8 cellular contexts compared by ENCODE assay signal in genomic region chr1:39493043-39493810, GRCh38. TPM values are rescaled to one million over a fixed set of nuclear protein-coding genes. Genes with fewer than 3 reads are reported as not detected.
DNase-seq lines count a peak whose midpoint lies in the region; ATAC-seq, FAIRE-seq and TF ChIP-seq lines count a peak whose summit lies in the region.
"Not testable (repeated sequence)": the region's sequence is repeated elsewhere in the genome, so short reads cannot be mapped to it uniquely, and the experiment has no call there.
"Had no signal": no experiment of that assay in that cellular context is flagged by ENCODE, and none has a peak within 500 bp of the region (broad histone marks: within the 10 kb centered on the region; RNA-seq: fewer than 3 reads in every experiment).

No MANE protein-coding gene starts in this region.

- H3K27me3 ChIP-seq in endothelial cell of umbilical vein (ENCODE audit: control insufficient read depth in 2 of 2, insufficient read depth in 2 of 2, low read length in 2 of 2): peaks cover 7 to 12% of the 10 kb centered on the region in 2 experiments

- TF ChIP-seq CTCF in WTC11 (IDR thresholded peaks at IDR 0.05); endothelial cell of umbilical vein (IDR thresholded peaks at IDR 0.05; ENCODE audit: extremely low read depth in 1 of 2, insufficient read depth in 1 of 2, low read depth in 1 of 2, low read length in 2 of 2): not testable (repeated sequence)

- H3K4me3 Mint-ChIP-seq in WTC11: peak overlapping the region; percentile 57
- H3K4me3 Mint-ChIP-seq in activated T-cell treated with anti-CD3 and anti-CD28 coated beads, Interleukin-2, amount 50 U/mL, for 72 hours: peak overlapping the region; percentile 60 to 64
- peak overlapping the region; percentile 58 for H3K4me3 Mint-ChIP-seq in activated naive CD8-positive, alpha-beta T cell treated with anti-CD3 and anti-CD28 coated beads, Interleukin-2, amount 50 U/mL, for 24 hours
- peak overlapping the region; percentile 52 for H3K4me3 Mint-ChIP-seq in natural killer cell treated with Interleukin-12 subunit alpha and Interleukin-12 subunit beta and Interleukin-15 and Interleukin-18, amount 100 ng/mL, for 72 hours
- peak overlapping the region; percentile 53 for H3K4me3 Mint-ChIP-seq in stimulated activated effector memory CD8-positive, alpha-beta T cell treated with anti-CD3 and anti-CD28 coated beads, Interleukin-12 subunit alpha, Interleukin-12 subunit beta, amount 100 ng/mL, for 72 hours

- H2AFZ ChIP-seq in endothelial cell of umbilical vein (ENCODE audit: low read depth, low read length): not testable (repeated sequence)

- intact Hi-C loops in endothelial cell of umbilical vein (cut with micrococcal nuclease): loop anchor here (5.0 kb wide), 1 partner anchor 229 kb away; no protein-coding TSS in a partner anchor

- not testable (repeated sequence) for H3K9me3 Mint-ChIP-seq in WTC11; activated T-cell treated with anti-CD3 and anti-CD28 coated beads, Interleukin-2, amount 50 U/mL, for 72 hours; activated naive CD8-positive, alpha-beta T cell treated with anti-CD3 and anti-CD28 coated beads, Interleukin-2, amount 50 U/mL, for 24 hours; natural killer cell treated with Interleukin-12 subunit alpha and Interleukin-12 subunit beta and Interleukin-15 and Interleukin-18, amount 100 ng/mL, for 72 hours; stimulated activated effector memory CD8-positive, alpha-beta T cell treated with anti-CD3 and anti-CD28 coated beads, Interleukin-12 subunit alpha, Interleukin-12 subunit beta, amount 100 ng/mL, for 72 hours

- H4K20me1 ChIP-seq in endothelial cell of umbilical vein (replicated peaks; ENCODE audit: control insufficient read depth, extremely low read depth, insufficient read depth, low read length): not testable (repeated sequence)

- H3K4me3 ChIP-seq in endothelial cell of umbilical vein (replicated peaks in 1 of 3; ENCODE audit: insufficient read depth in 1 of 3, low read depth in 1 of 3, low read length in 3 of 3): not testable (repeated sequence)

- POLR2A ChIA-PET in WTC11 (lab: Charles Lee); endothelial cell of umbilical vein (lab: Charles Lee): not testable (repeated sequence)

- not testable (repeated sequence) for H3K27ac ChIP-seq in endothelial cell of umbilical vein (ENCODE audit: insufficient read depth, low read depth, low read length)

- CTCF ChIA-PET in WTC11 (lab: Charles Lee) (interaction anchor here (1.0 kb wide), 1 partner anchor 46 kb away, joined by 4 read pairs; no protein-coding TSS in a partner anchor), endothelial cell of umbilical vein (lab: Charles Lee) (interaction anchor here (2.5 kb wide), 1 partner anchor 45 kb away, joined by 10 read pairs; no protein-coding TSS in a partner anchor)

- H3K4me2 ChIP-seq in endothelial cell of umbilical vein (ENCODE audit: insufficient read depth, low read length): not testable (repeated sequence)

- not testable (repeated sequence) for H3K36me3 ChIP-seq in endothelial cell of umbilical vein (ENCODE audit: control insufficient read depth in 2 of 2, extremely low read depth in 1 of 2, insufficient read depth in 2 of 2, low read length in 2 of 2)

- H3K27ac Mint-ChIP-seq in WTC11; activated T-cell treated with anti-CD3 and anti-CD28 coated beads, Interleukin-2, amount 50 U/mL, for 72 hours; activated naive CD8-positive, alpha-beta T cell treated with anti-CD3 and anti-CD28 coated beads, Interleukin-2, amount 50 U/mL, for 24 hours; natural killer cell treated with Interleukin-12 subunit alpha and Interleukin-12 subunit beta and Interleukin-15 and Interleukin-18, amount 100 ng/mL, for 72 hours; stimulated activated effector memory CD8-positive, alpha-beta T cell treated with anti-CD3 and anti-CD28 coated beads, Interleukin-12 subunit alpha, Interleukin-12 subunit beta, amount 100 ng/mL, for 72 hours: not testable (repeated sequence)

- peaks cover 54% of the 10 kb centered on the region for H3K27me3 Mint-ChIP-seq in WTC11 (ENCODE audit: low read depth)
- peaks cover 43% of the 10 kb centered on the region for H3K27me3 Mint-ChIP-seq in activated T-cell treated with anti-CD3 and anti-CD28 coated beads, Interleukin-2, amount 50 U/mL, for 72 hours (ENCODE audit: low read depth)
- peaks cover 27% of the 10 kb centered on the region for H3K27me3 Mint-ChIP-seq in activated naive CD8-positive, alpha-beta T cell treated with anti-CD3 and anti-CD28 coated beads, Interleukin-2, amount 50 U/mL, for 24 hours
- peaks cover 8 to 13% of the 10 kb centered on the region in 2 donors for H3K27me3 Mint-ChIP-seq in natural killer cell treated with Interleukin-12 subunit alpha and Interleukin-12 subunit beta and Interleukin-15 and Interleukin-18, amount 100 ng/mL, for 72 hours

- H3K4me1 ChIP-seq in endothelial cell of umbilical vein (ENCODE audit: control insufficient read depth, extremely low read depth, insufficient read depth, low read length): not testable (repeated sequence)

- not testable (repeated sequence) for ATAC-seq in WTC11; activated T-cell treated with anti-CD3 and anti-CD28 coated beads, Interleukin-2, amount 50 U/mL, for 72 hours (replicated peaks in 1 of 2); activated naive CD8-positive, alpha-beta T cell treated with anti-CD3 and anti-CD28 coated beads, Interleukin-2, amount 50 U/mL, for 24 hours; natural killer cell treated with Interleukin-12 subunit alpha and Interleukin-12 subunit beta and Interleukin-15 and Interleukin-18, amount 100 ng/mL, for 72 hours; stimulated activated effector memory CD8-positive, alpha-beta T cell treated with anti-CD3 and anti-CD28 coated beads, Interleukin-12 subunit alpha, Interleukin-12 subunit beta, amount 100 ng/mL, for 72 hours

- peaks cover 16% of the 10 kb centered on the region for H3K4me1 Mint-ChIP-seq in WTC11
- H3K4me1 Mint-ChIP-seq in activated T-cell treated with anti-CD3 and anti-CD28 coated beads, Interleukin-2, amount 50 U/mL, for 72 hours (ENCODE audit: low read depth); activated naive CD8-positive, alpha-beta T cell treated with anti-CD3 and anti-CD28 coated beads, Interleukin-2, amount 50 U/mL, for 24 hours; stimulated activated effector memory CD8-positive, alpha-beta T cell treated with anti-CD3 and anti-CD28 coated beads, Interleukin-12 subunit alpha, Interleukin-12 subunit beta, amount 100 ng/mL, for 72 hours: not testable (repeated sequence)
- H3K4me1 Mint-ChIP-seq in natural killer cell treated with Interleukin-12 subunit alpha and Interleukin-12 subunit beta and Interleukin-15 and Interleukin-18, amount 100 ng/mL, for 72 hours (ENCODE audit: low read depth in 2 of 2): peaks cover 3 to 12% of the 10 kb centered on the region in 2 donors

- dilution Hi-C loops in endothelial cell of umbilical vein (cut with MboI; ENCODE audit: extremely low pct_ligation_motif_present, low sequenced_read_pairs): not testable (repeated sequence)

- DNase-seq in GM18507 (ENCODE audit: extremely low spot score, insufficient read length, low read depth); WTC11 (ENCODE audit: low spot score); activated T-cell treated with anti-CD3 and anti-CD28 coated beads, Interleukin-2, amount 50 U/mL, for 72 hours; activated naive CD8-positive, alpha-beta T cell treated with anti-CD3 and anti-CD28 coated beads, Interleukin-2, amount 50 U/mL, for 24 hours; endothelial cell of umbilical vein (ENCODE audit: low read depth, low spot score); natural killer cell treated with Interleukin-12 subunit alpha and Interleukin-12 subunit beta and Interleukin-15 and Interleukin-18, amount 100 ng/mL, for 72 hours (ENCODE audit: low spot score); stimulated activated effector memory CD8-positive, alpha-beta T cell treated with anti-CD3 and anti-CD28 coated beads, Interleukin-12 subunit alpha, Interleukin-12 subunit beta, amount 100 ng/mL, for 72 hours (ENCODE audit: low spot score in 2 of 2): not testable (repeated sequence)

- H3K36me3 Mint-ChIP-seq in WTC11; activated T-cell treated with anti-CD3 and anti-CD28 coated beads, Interleukin-2, amount 50 U/mL, for 72 hours (ENCODE audit: insufficient read depth in 2 of 2); activated naive CD8-positive, alpha-beta T cell treated with anti-CD3 and anti-CD28 coated beads, Interleukin-2, amount 50 U/mL, for 24 hours (ENCODE audit: low read depth); natural killer cell treated with Interleukin-12 subunit alpha and Interleukin-12 subunit beta and Interleukin-15 and Interleukin-18, amount 100 ng/mL, for 72 hours: not testable (repeated sequence)
- H3K36me3 Mint-ChIP-seq in stimulated activated effector memory CD8-positive, alpha-beta T cell treated with anti-CD3 and anti-CD28 coated beads, Interleukin-12 subunit alpha, Interleukin-12 subunit beta, amount 100 ng/mL, for 72 hours: peaks cover 15% of the 10 kb centered on the region

- not testable (repeated sequence) for H3K9me1 ChIP-seq in endothelial cell of umbilical vein (replicated peaks; ENCODE audit: control insufficient read depth, extremely low read depth, insufficient read depth, low read length)

- H3K9me3 ChIP-seq in endothelial cell of umbilical vein (replicated peaks; ENCODE audit: control insufficient read depth, insufficient read depth, low read length): not testable (repeated sequence)

- FAIRE-seq in GM18507 (lab: Jason Lieb, UNC) (peak; percentile 68), endothelial cell of umbilical vein (lab: Jason Lieb, UNC) (peak; percentile 47)

- H3K9ac ChIP-seq in endothelial cell of umbilical vein (replicated peaks; ENCODE audit: extremely low read depth, insufficient read depth, low read length): not testable (repeated sequence)

- not testable (repeated sequence) for BruUV-seq in endothelial cell of umbilical vein (replicated peaks; lab: Mats Ljungman, UMichigan)

- H3K79me2 ChIP-seq in endothelial cell of umbilical vein (ENCODE audit: control insufficient read depth, insufficient read depth, low read length): not testable (repeated sequence)

- not testable (repeated sequence) for TF ChIP-seq POLR2A in endothelial cell of umbilical vein (IDR thresholded peaks at IDR 0.05; ENCODE audit: low read depth, low read length)

RNA-seq across cellular contexts. Expression of gene BMP8A, which starts 1.8 kb away (rescaled TPM):
- 0.94 to 1.2 TPM (median 1.0 TPM) in 3 replicates for total RNA-seq in WTC11 (2021)
- under 1 TPM; 0.35 to 0.38 TPM for total RNA-seq in activated T-cell treated with anti-CD3 and anti-CD28 coated beads, Interleukin-2, amount 50 U/mL, for 72 hours
- 0.44 TPM in 1 of 2 replicates, not detected in the other for total RNA-seq in endothelial cell of umbilical vein
- 0.16 and 0.25 TPM in 2 replicates for polyA plus RNA-seq in endothelial cell of umbilical vein
- polyA plus RNA-seq in endothelial cell of umbilical vein (2011; cell fraction: cytosol; rRNA removed): 0.05 and 0.16 TPM in 2 replicates
- 0.22 and 0.35 TPM in 2 replicates for polyA plus RNA-seq in endothelial cell of umbilical vein (2011; cell fraction: nucleus; rRNA removed)
- polyA plus RNA-seq in endothelial cell of umbilical vein (2012): not detected in 2 replicates
- 0.28 TPM in 1 of 2 replicates, not detected in the other for polyA minus RNA-seq in endothelial cell of umbilical vein
- not detected for polyA minus RNA-seq in endothelial cell of umbilical vein (2011; cell fraction: cytosol; rRNA and poly(A)+ RNA removed)
- 0.67 TPM in 1 of 2 replicates, not detected in the other for polyA minus RNA-seq in endothelial cell of umbilical vein (2011; cell fraction: nucleus; rRNA and poly(A)+ RNA removed)
- under 1 TPM in 1 of 2 donors, not detected in 1; 0.24 TPM for total RNA-seq in natural killer cell treated with Interleukin-12 subunit alpha and Interleukin-12 subunit beta and Interleukin-15 and Interleukin-18, amount 100 ng/mL, for 72 hours
- total RNA-seq: RPMI7951 had no signal
